8 cellular contexts compared by ENCODE assay signal in genomic region chr11:114080219-114080618, GRCh38. TPM values are rescaled to one million over a fixed set of nuclear protein-coding genes. Genes with fewer than 3 reads are reported as not detected.
DNase-seq lines count a peak whose midpoint lies in the region; ATAC-seq, FAIRE-seq and TF ChIP-seq lines count a peak whose summit lies in the region.

No MANE protein-coding gene starts in this region.

- H2BK5ac ChIP-seq in neuronal stem cell (ENCODE audit: low read length) = no peak overlapping the region

- H3K9ac ChIP-seq in K562 (ENCODE audit: insufficient read depth in 1 of 2, low read depth in 2 of 2, low read length in 2 of 2) = no peak overlapping the region
- no peak overlapping the region for H3K9ac ChIP-seq in neuronal stem cell (ENCODE audit: low read depth, low read length, poor library complexity)

- H4K8ac ChIP-seq in neuronal stem cell (ENCODE audit: low read depth, low read length) = no peak overlapping the region

- FAIRE-seq in K562 (lab: Jason Lieb, UNC) = no peak
- no peak for FAIRE-seq in RCC 7860 (lab: Jason Lieb, UNC)

- 21% methylated on average over 5 of the region's 5 CpGs for WGBS in K562 (ENCODE audit: insufficient coverage, low coverage, missing lambda C conversion rate)
- WGBS in neuronal stem cell (ENCODE audit: extremely low coverage in 2 of 2, insufficient read length in 2 of 2, insufficient replicate concordance in 1 of 2), 2 donors = no CpG with 5 or more reads among the region's 5 CpGs

- no peak overlapping the region for H2AFZ ChIP-seq in K562 (ENCODE audit: low read depth, low read length)
- no peak overlapping the region for H2AFZ ChIP-seq in neuronal stem cell (ENCODE audit: low read length)

- peaks cover 13% of the 10 kb centered on the region for H3K27me3 Mint-ChIP-seq in activated naive CD8-positive, alpha-beta T cell treated with anti-CD3 and anti-CD28 coated beads, Interleukin-2, amount 50 U/mL, for 24 hours
- peaks cover 26% of the 10 kb centered on the region for H3K27me3 Mint-ChIP-seq in activated naive CD8-positive, alpha-beta T cell treated with anti-CD3 and anti-CD28 coated beads for 36 hours

- no peak for TF ChIP-seq POLR2A in K562 (conservative IDR thresholded peaks at IDR 0.05)

- POLR2A ChIA-PET in K562 (lab: Yijun Ruan, JAX) = interaction anchor here (0.6 to 1.0 kb wide), 2 partner anchors 10 to 26 kb away, joined by 3 to 4 read pairs; no protein-coding TSS in a partner anchor

- no peak overlapping the region for H3K18ac ChIP-seq in neuronal stem cell (ENCODE audit: low read length)

- no peak for DNase-seq in activated naive CD8-positive, alpha-beta T cell treated with anti-CD3 and anti-CD28 coated beads, Interleukin-2, amount 50 U/mL, for 24 hours
- no peak for DNase-seq in activated naive CD8-positive, alpha-beta T cell treated with anti-CD3 and anti-CD28 coated beads for 36 hours
- DNase-seq in K562 (ENCODE audit: extremely low read depth in 1 of 4, low spot score in 3 of 4) = no peak
- DNase-seq in lower lobe of right lung = no peak
- no peak for DNase-seq in neuronal stem cell (ENCODE audit: low spot score)
- no peak for DNase-seq in BE2C
- no peak for DNase-seq in RCC 7860 (ENCODE audit: low spot score)

- H3K14ac ChIP-seq in neuronal stem cell (ENCODE audit: low read length) = no peak overlapping the region

- TF ChIP-seq RAD21 in K562 (CRISPR knock-in tag; conservative IDR thresholded peaks at IDR 0.05 in 1 of 2, IDR thresholded peaks at IDR 0.05 in 1 of 2) = no peak

- ATAC-seq in activated naive CD8-positive, alpha-beta T cell treated with anti-CD3 and anti-CD28 coated beads, Interleukin-2, amount 50 U/mL, for 24 hours = peak; percentile 31
- ATAC-seq in K562 (no peak), lower lobe of right lung (peak; percentile 75 to 80), HG03469 (IDR thresholded peaks at IDR 0.05; ENCODE audit: unreplicated experiment) (no peak)

- H3K23ac ChIP-seq in neuronal stem cell (ENCODE audit: low read depth, low read length, poor library complexity) = no peak overlapping the region

- H3K4me1 ChIP-seq in K562 (replicated peaks in 1 of 2; ENCODE audit: control insufficient read depth in 2 of 2, insufficient read depth in 2 of 2, low read length in 2 of 2) = peaks cover 9 to 28% of the 10 kb centered on the region in 2 experiments; a peak in 4 of 5 replicates
- H3K4me1 ChIP-seq in lower lobe of right lung = peaks cover 100% of the 10 kb centered on the region
- peaks cover 48 to 49% of the 10 kb centered on the region in 2 donors for H3K4me1 ChIP-seq in neuronal stem cell (ENCODE audit: control insufficient read depth in 2 of 2, insufficient read depth in 1 of 2, low read depth in 1 of 2, low read length in 2 of 2)
- H3K4me1 ChIP-seq in BE2C = no peaks in the 10 kb centered on the region

- in situ Hi-C loops in K562 (cut with MboI) = no loop called here

- no peak overlapping the region for H2BK12ac ChIP-seq in neuronal stem cell (ENCODE audit: low read length)

- H3K4me3 ChIP-seq in K562 (no peak overlapping the region), lower lobe of right lung (no peak overlapping the region), neuronal stem cell (ENCODE audit: low read length in 2 of 2) (no peak overlapping the region), BE2C (ENCODE audit: low read depth, low read length) (no peak overlapping the region)

- intact Hi-C loops in K562 (cut with micrococcal nuclease) = loop anchor here (5.0 kb wide), 1 partner anchor 87 kb away; no protein-coding TSS in a partner anchor
- intact Hi-C loops in lower lobe of right lung (cut with DNase I) = no loop called here

- no peaks in the 10 kb centered on the region for H3K9me1 ChIP-seq in K562 (ENCODE audit: control insufficient read depth, insufficient read depth, low read length)

- no peak overlapping the region for H3K27ac Mint-ChIP-seq in activated naive CD8-positive, alpha-beta T cell treated with anti-CD3 and anti-CD28 coated beads, Interleukin-2, amount 50 U/mL, for 24 hours
- H3K27ac Mint-ChIP-seq in activated naive CD8-positive, alpha-beta T cell treated with anti-CD3 and anti-CD28 coated beads for 36 hours = no peak overlapping the region

- TF ChIP-seq CTCF in K562 (IDR thresholded peaks at IDR 0.05 in 2 of 3, conservative IDR thresholded peaks at IDR 0.05 in 1 of 3; ENCODE audit: insufficient read depth in 2 of 3, low read depth in 1 of 3, low read length in 3 of 3) (no peak), lower lobe of right lung (IDR thresholded peaks at IDR 0.05) (no peak), BE2C (IDR thresholded peaks at IDR 0.05; ENCODE audit: low read depth, low read length) (no peak)

- H3K36me3 Mint-ChIP-seq in activated naive CD8-positive, alpha-beta T cell treated with anti-CD3 and anti-CD28 coated beads, Interleukin-2, amount 50 U/mL, for 24 hours (ENCODE audit: low read depth) = no peaks in the 10 kb centered on the region
- peaks cover 3% of the 10 kb centered on the region for H3K36me3 Mint-ChIP-seq in activated naive CD8-positive, alpha-beta T cell treated with anti-CD3 and anti-CD28 coated beads for 36 hours

- peaks cover 68% of the 10 kb centered on the region for H3K4me1 Mint-ChIP-seq in activated naive CD8-positive, alpha-beta T cell treated with anti-CD3 and anti-CD28 coated beads, Interleukin-2, amount 50 U/mL, for 24 hours
- H3K4me1 Mint-ChIP-seq in activated naive CD8-positive, alpha-beta T cell treated with anti-CD3 and anti-CD28 coated beads for 36 hours = peaks cover 51% of the 10 kb centered on the region

- no peak for TF ChIP-seq EP300 in K562 (IDR thresholded peaks at IDR 0.05; ENCODE audit: low read length)

- no peaks in the 10 kb centered on the region; the same call in 1 of the 2 replicates for H4K20me1 ChIP-seq in K562 (replicated peaks; ENCODE audit: control insufficient read depth, insufficient read depth, low read length)

- H3K27me3 ChIP-seq in K562 (ENCODE audit: control insufficient read depth in 2 of 2, insufficient read depth in 2 of 2, low read length in 2 of 2) (peaks cover 17 to 38% of the 10 kb centered on the region in 2 experiments), lower lobe of right lung (ENCODE audit: low read depth) (no peaks in the 10 kb centered on the region), neuronal stem cell (ENCODE audit: control insufficient read depth in 3 of 3, insufficient read depth in 3 of 3, low read depth in 1 of 3, low read length in 3 of 3) (no peaks in the 10 kb centered on the region), BE2C (peaks cover 67% of the 10 kb centered on the region)

- no peaks in the 10 kb centered on the region for H3K9me3 Mint-ChIP-seq in activated naive CD8-positive, alpha-beta T cell treated with anti-CD3 and anti-CD28 coated beads, Interleukin-2, amount 50 U/mL, for 24 hours
- H3K9me3 Mint-ChIP-seq in activated naive CD8-positive, alpha-beta T cell treated with anti-CD3 and anti-CD28 coated beads for 36 hours = no peaks in the 10 kb centered on the region

- no peak overlapping the region for H3K4ac ChIP-seq in neuronal stem cell (ENCODE audit: low read length)

- no peak overlapping the region for H2AK5ac ChIP-seq in neuronal stem cell (ENCODE audit: low read depth, low read length)

- H3K79me2 ChIP-seq in K562 (ENCODE audit: control insufficient read depth, insufficient read depth, low read length) = no peaks in the 10 kb centered on the region

- H3K4me3 Mint-ChIP-seq in activated naive CD8-positive, alpha-beta T cell treated with anti-CD3 and anti-CD28 coated beads, Interleukin-2, amount 50 U/mL, for 24 hours = no peak overlapping the region
- H3K4me3 Mint-ChIP-seq in activated naive CD8-positive, alpha-beta T cell treated with anti-CD3 and anti-CD28 coated beads for 36 hours = no peak overlapping the region

- H3K27ac ChIP-seq in K562 (ENCODE audit: extremely low read depth, low read depth, low read length) (no peak overlapping the region), lower lobe of right lung (peak overlapping the region; percentile 44), neuronal stem cell (replicated peaks; ENCODE audit: low read length) (no peak overlapping the region)

- H3K36me3 ChIP-seq in K562 (ENCODE audit: control insufficient read depth, insufficient read depth, low read length) (no peaks in the 10 kb centered on the region), lower lobe of right lung (peaks cover 68% of the 10 kb centered on the region), neuronal stem cell (replicated peaks in 1 of 2; ENCODE audit: control insufficient read depth in 2 of 2, insufficient read depth in 2 of 2, low read length in 2 of 2) (peaks cover 2 to 35% of the 10 kb centered on the region in 2 donors), BE2C (no peaks in the 10 kb centered on the region)

- BruUV-seq in K562 (replicated peaks; lab: Mats Ljungman, UMichigan) = no TSS peak

- H3K9me3 ChIP-seq in K562 (replicated peaks; ENCODE audit: control insufficient read depth, insufficient read depth, low read depth, low read length) (no peaks in the 10 kb centered on the region), lower lobe of right lung (no peaks in the 10 kb centered on the region), neuronal stem cell (replicated peaks in 1 of 2; ENCODE audit: control insufficient read depth in 2 of 2, insufficient read depth in 1 of 2, low read depth in 1 of 2, low read length in 2 of 2) (no peaks in the 10 kb centered on the region), BE2C (no peaks in the 10 kb centered on the region)

- H4K91ac ChIP-seq in neuronal stem cell (ENCODE audit: low read depth, low read length, poor library complexity) = no peak overlapping the region

- no peak overlapping the region for H3K4me2 ChIP-seq in K562 (ENCODE audit: insufficient read depth, low read length)
- H3K4me2 ChIP-seq in neuronal stem cell (ENCODE audit: insufficient read depth, low read length, poor library complexity, severe bottlenecking) = no peak overlapping the region

- peaks cover 4% of the 10 kb centered on the region for H3K79me1 ChIP-seq in neuronal stem cell (ENCODE audit: low read depth, low read length)

- H2BK15ac ChIP-seq in neuronal stem cell (ENCODE audit: low read length) = no peak overlapping the region

- CTCF ChIA-PET in K562 (lab: Yijun Ruan, JAX; ENCODE audit: low intra/inter-chr PET ratio) = no interaction called here

- no peak overlapping the region for H2BK120ac ChIP-seq in neuronal stem cell (ENCODE audit: low read depth, low read length)

RNA-seq across cellular contexts. Expression of gene ZBTB16, which starts 20.7 kb away (rescaled TPM):
- total RNA-seq in activated naive CD8-positive, alpha-beta T cell treated with anti-CD3 and anti-CD28 coated beads for 36 hours = 1 to 10 TPM; 1.7 to 2.1 TPM
- total RNA-seq in K562 (2011; cell fraction: chromatin; rRNA removed; ENCODE audit: low replicate concordance) = 0.25 and 0.77 TPM in 2 replicates
- 0.33 TPM in 1 of 2 replicates, not detected in the other for total RNA-seq in K562 (2011; cell fraction: nucleolus; rRNA removed)
- 0.84 TPM in 1 of 2 replicates, not detected in the other for total RNA-seq in K562 (2011; cell fraction: nucleoplasm; rRNA removed)
- total RNA-seq in K562 (2014; rRNA removed) = not detected in 2 replicates
- total RNA-seq in K562 (2014; rRNA removed; fragmentation: Illumina TruSeq; extraction: Trizol) = not detected in 2 replicates
- total RNA-seq in K562 (2015; rRNA removed; fragmentation: Illumina TruSeq; extraction: Trizol) = 0.34 TPM in 1 of 2 replicates, not detected in the other
- total RNA-seq in K562 (2021) = 0.18 and 0.40 TPM in 2 replicates
- 0.15 and 0.49 TPM in 2 replicates for polyA plus RNA-seq in K562 (2011; rRNA removed)
- 0.28 and 0.66 TPM in 2 replicates for polyA plus RNA-seq in K562 (2011; cell fraction: cytosol; rRNA removed)
- 0.62 and 1.5 TPM in 2 replicates for polyA plus RNA-seq in K562 (2011; cell fraction: nucleus; rRNA removed)
- polyA plus RNA-seq in K562 (2012) = 0.12 and 0.17 TPM in 2 replicates
- polyA plus RNA-seq in K562 (2014; fragmentation: Illumina TruSeq; extraction: Trizol) = not detected in 2 replicates
- polyA plus RNA-seq in K562 (2014; fragmentation: Nextera tagmentation; extraction: Ambion mirVana) = under 1 TPM; 0.06 to 0.24 TPM
- 0.29 TPM in 1 of 2 replicates, not detected in the other for polyA plus RNA-seq in K562 (2014; rRNA removed)
- polyA minus RNA-seq in K562 (2011; rRNA and poly(A)+ RNA removed) = 0.57 and 0.98 TPM in 2 replicates
- not detected in 2 replicates for polyA minus RNA-seq in K562 (2011; cell fraction: cytosol; rRNA and poly(A)+ RNA removed)
- 0.54 and 0.78 TPM in 2 replicates for polyA minus RNA-seq in K562 (2011; cell fraction: nucleus; rRNA and poly(A)+ RNA removed)
- total RNA-seq in lower lobe of right lung = 171 TPM
- polyA plus RNA-seq in neuronal stem cell (2013, experiment 1 of 2) = 18.2 TPM
- polyA plus RNA-seq in neuronal stem cell (2013, experiment 2 of 2) = 19.2 TPM
- not detected for polyA plus RNA-seq in BE2C (2012; ENCODE audit: insufficient read depth, insufficient read length, low read depth)

Comparison
In these comparisons a context has a peak if more than half of its experiments do, and no peak if none do; other contexts are left out.
1. ATAC-seq: peak in activated naive CD8-positive, alpha-beta T cell treated with anti-CD3 and anti-CD28 coated beads, Interleukin-2, amount 50 U/mL, for 24 hours (single experiment) and lower lobe of right lung (2 of 2); none in K562 (single experiment) and HG03469 (single experiment).
2. RNA of gene ZBTB16, which starts 20.7 kb away (total RNA-seq): 171 TPM in lower lobe of right lung (single experiment); 1.7 to 2.1 TPM in activated naive CD8-positive, alpha-beta T cell treated with anti-CD3 and anti-CD28 coated beads for 36 hours and 0.18 to 0.84 TPM in K562; every median in the first group is over 10 times any median in the second.